17 cellular contexts compared by ENCODE assay signal in genomic region chr14:75215520-75215919, GRCh38. TPM values are rescaled to one million over a fixed set of nuclear protein-coding genes. Genes with fewer than 3 reads are reported as not detected.
DNase-seq lines count a peak whose midpoint lies in the region; ATAC-seq lines count a peak whose summit lies in the region.
"Had no signal": no experiment of that assay in that cellular context is flagged by ENCODE, and none has a peak within 500 bp of the region (broad histone marks: within the 10 kb centered on the region; RNA-seq: fewer than 3 reads in every experiment).

No MANE protein-coding gene starts in this region.

- H3K4me3 Mint-ChIP-seq in T-helper 2 cell treated with Interferon-gamma antibody and Interleukin-4, amounts not matched to agents 5 μg/mL and 100 μg/mL, for 36 hours = peak overlapping the region; percentile 33
- H3K4me3 Mint-ChIP-seq in dendritic cell treated with granulocyte-macrophage colony-stimulating factor and Interleukin-4, amounts not matched to agents 40 ng/mL and 50 ng/mL, for 4 days = no peak overlapping the region

- peaks cover 13% of the 10 kb centered on the region for H3K4me1 Mint-ChIP-seq in T-helper 2 cell treated with Interferon-gamma antibody and Interleukin-4, amounts not matched to agents 5 μg/mL and 100 μg/mL, for 36 hours (ENCODE audit: low read depth)
- peaks cover 29% of the 10 kb centered on the region for H3K4me1 Mint-ChIP-seq in dendritic cell treated with granulocyte-macrophage colony-stimulating factor and Interleukin-4, amounts not matched to agents 40 ng/mL and 50 ng/mL, for 4 days (ENCODE audit: low read depth)

- ATAC-seq in sciatic nerve (peak; percentile 58), HG03139 (IDR thresholded peaks at IDR 0.05; ENCODE audit: unreplicated experiment) (no peak)
- ATAC-seq: GM12878, HCT116 had no signal

- no peak overlapping the region for H3K27ac Mint-ChIP-seq in T-helper 2 cell treated with Interferon-gamma antibody and Interleukin-4, amounts not matched to agents 5 μg/mL and 100 μg/mL, for 36 hours
- peak overlapping the region; percentile 71 for H3K27ac Mint-ChIP-seq in dendritic cell treated with granulocyte-macrophage colony-stimulating factor and Interleukin-4, amounts not matched to agents 40 ng/mL and 50 ng/mL, for 4 days

- peaks cover 20% of the 10 kb centered on the region for H3K27me3 Mint-ChIP-seq in T-helper 2 cell treated with Interferon-gamma antibody and Interleukin-4, amounts not matched to agents 5 μg/mL and 100 μg/mL, for 36 hours (ENCODE audit: low read depth)
- peaks cover 4% of the 10 kb centered on the region for H3K27me3 Mint-ChIP-seq in dendritic cell treated with granulocyte-macrophage colony-stimulating factor and Interleukin-4, amounts not matched to agents 40 ng/mL and 50 ng/mL, for 4 days

- H3K36me3 Mint-ChIP-seq in T-helper 2 cell treated with Interferon-gamma antibody and Interleukin-4, amounts not matched to agents 5 μg/mL and 100 μg/mL, for 36 hours (ENCODE audit: low read depth) = no peaks in the 10 kb centered on the region
- no peaks in the 10 kb centered on the region for H3K36me3 Mint-ChIP-seq in dendritic cell treated with granulocyte-macrophage colony-stimulating factor and Interleukin-4, amounts not matched to agents 40 ng/mL and 50 ng/mL, for 4 days (ENCODE audit: low read depth)
- H3K36me3 Mint-ChIP-seq: CD4-positive, CD25-positive, alpha-beta regulatory T cell had no signal

- no peak for DNase-seq in T-helper 2 cell treated with Interferon-gamma antibody and Interleukin-4, amounts not matched to agents 5 μg/mL and 100 μg/mL, for 36 hours (ENCODE audit: low spot score)
- DNase-seq in T-helper 2 cell (no peak), SW480 (ENCODE audit: low spot score) (peak; percentile 55), sciatic nerve (ENCODE audit: low spot score) (no peak), DMS53 (lab: John Stamatoyannopoulos, UW) (no peak)
- no peak for DNase-seq in stimulated activated CD4-positive, alpha-beta T cell treated with anti-CD3 and anti-CD28 coated beads, Interleukin-4, amount 100 ng/mL, for 24 hours
- DNase-seq: AML-193; CD4-positive, CD25-positive, alpha-beta regulatory T cell; EL; GM23248; NCI-H1105; NCI-H2081 treated with DMSO at 0.1 percent for 48 hours; Right ventricle myocardium superior had no signal

- intact Hi-C loops in dendritic cell treated with granulocyte-macrophage colony-stimulating factor and Interleukin-4, amounts not matched to agents 40 ng/mL and 50 ng/mL, for 4 days (cut with micrococcal nuclease) = no loop called here
- intact Hi-C loops in sciatic nerve (cut with DNase I) = no loop called here

- no peaks in the 10 kb centered on the region for H3K9me3 Mint-ChIP-seq in T-helper 2 cell treated with Interferon-gamma antibody and Interleukin-4, amounts not matched to agents 5 μg/mL and 100 μg/mL, for 36 hours
- H3K9me3 Mint-ChIP-seq in dendritic cell treated with granulocyte-macrophage colony-stimulating factor and Interleukin-4, amounts not matched to agents 40 ng/mL and 50 ng/mL, for 4 days = no peaks in the 10 kb centered on the region

RNA-seq across cellular contexts. Expression of gene TMED10, which starts 39.1 kb away (rescaled TPM):
- 256 TPM for total RNA-seq in sciatic nerve
